ENCODE assay signal across 8 cellular contexts in genomic region chr2:9950521-9951271, GRCh38. TPM values are rescaled to one million over a fixed set of nuclear protein-coding genes. Genes with fewer than 3 reads are reported as not detected.
DNase-seq lines count a peak whose midpoint lies in the region; ATAC-seq and TF ChIP-seq lines count a peak whose summit lies in the region.

No MANE protein-coding gene starts in this region.

- peaks cover 42% of the 10 kb centered on the region for H3K27me3 Mint-ChIP-seq in activated B cell treated with CpG ODN at 0.5 μM for 24 hours
- H3K27me3 Mint-ChIP-seq in naive thymus-derived CD4-positive, alpha-beta T cell, result peaks cover 23 to 80% (median 43%) of the 10 kb centered on the region in 5 donors

- no peaks in the 10 kb centered on the region for H3K36me3 ChIP-seq in endocrine pancreas (ENCODE audit: control insufficient read depth, insufficient read depth, low read length)
- H3K36me3 ChIP-seq in naive thymus-derived CD4-positive, alpha-beta T cell (ENCODE audit: control insufficient read depth in 2 of 3, insufficient read depth in 3 of 3, low read length in 3 of 3), result no peaks in the 10 kb centered on the region
- H3K36me3 ChIP-seq in upper lobe of left lung, result no peaks in the 10 kb centered on the region

- H3K9ac ChIP-seq in endocrine pancreas (ENCODE audit: control insufficient read depth, insufficient read depth, low read length), result peak overlapping the region; percentile 76

- peaks cover 14% of the 10 kb centered on the region for H3K4me1 Mint-ChIP-seq in activated B cell treated with CpG ODN at 0.5 μM for 24 hours
- peaks cover 0 to 13% (median 8%) of the 10 kb centered on the region in 7 donors for H3K4me1 Mint-ChIP-seq in naive thymus-derived CD4-positive, alpha-beta T cell

- 19 to 23% methylated on average over 19 to 28 of the region's 76 CpGs for WGBS in upper lobe of left lung, 2 donors

- DNase-seq in EL, result peak; percentile 45
- no peak for DNase-seq in activated B cell treated with CpG ODN at 0.5 μM for 24 hours
- peak in 4 of 9 donors; percentile 4 to 53 (median 26) for DNase-seq in naive thymus-derived CD4-positive, alpha-beta T cell
- peak; percentile 50 to 91 for DNase-seq in upper lobe of left lung
- no peak for DNase-seq in Ammon's horn (ENCODE audit: low spot score)

- CTCF ChIA-PET in activated B cell treated with CpG ODN at 0.5 μM for 24 hours (lab: Charles Lee), result interaction anchor here (3.1 kb wide), 1 partner anchor 34 kb away, joined by 10 read pairs; no protein-coding TSS in a partner anchor
- CTCF ChIA-PET in naive thymus-derived CD4-positive, alpha-beta T cell (lab: Charles Lee), result interaction anchor here (0.6 kb wide), 1 partner anchor 734 kb away, joined by 3 read pairs; no protein-coding TSS in a partner anchor

- no peak overlapping the region for H3K4me3 ChIP-seq in endocrine pancreas (ENCODE audit: control insufficient read depth, insufficient read depth, low read length)
- peak overlapping the region; percentile 57 for H3K4me3 ChIP-seq in naive thymus-derived CD4-positive, alpha-beta T cell (ENCODE audit: low read length)
- peak overlapping the region; percentile 18 to 85 (median 82) for H3K4me3 ChIP-seq in upper lobe of left lung

- H3K27ac ChIP-seq in naive thymus-derived CD4-positive, alpha-beta T cell (ENCODE audit: low read depth, low read length), result peak overlapping the region; percentile 63
- peak overlapping the region; percentile 70 to 91 (median 76) for H3K27ac ChIP-seq in upper lobe of left lung

- no peak for TF ChIP-seq EP300 in upper lobe of left lung (IDR thresholded peaks at IDR 0.05)

- no peaks in the 10 kb centered on the region for H3K9me3 ChIP-seq in endocrine pancreas (ENCODE audit: control insufficient read depth, low read length)
- H3K9me3 ChIP-seq in naive thymus-derived CD4-positive, alpha-beta T cell (ENCODE audit: control insufficient read depth in 2 of 3, low read length in 3 of 3), result no peaks in the 10 kb centered on the region
- no peaks in the 10 kb centered on the region for H3K9me3 ChIP-seq in upper lobe of left lung

- TF ChIP-seq CTCF in activated B cell treated with CpG ODN at 0.5 μM for 24 hours (IDR thresholded peaks at IDR 0.05) (no peak), upper lobe of left lung (IDR thresholded peaks at IDR 0.05) (peak in 2 of 6 experiments; percentile 27 to 29)

- H3K4me1 ChIP-seq in endocrine pancreas (ENCODE audit: control insufficient read depth, insufficient read depth, low read length), result no peaks in the 10 kb centered on the region
- H3K4me1 ChIP-seq in naive thymus-derived CD4-positive, alpha-beta T cell (ENCODE audit: control insufficient read depth in 2 of 2, insufficient read depth in 2 of 2, low read length in 2 of 2), result no peaks in the 10 kb centered on the region
- H3K4me1 ChIP-seq in upper lobe of left lung, result peaks cover 2 to 32% (median 11%) of the 10 kb centered on the region in 4 donors

- no peaks in the 10 kb centered on the region for H3K36me3 Mint-ChIP-seq in activated B cell treated with CpG ODN at 0.5 μM for 24 hours (ENCODE audit: low read depth)
- H3K36me3 Mint-ChIP-seq in naive thymus-derived CD4-positive, alpha-beta T cell, result no peaks in the 10 kb centered on the region

- H3K27ac Mint-ChIP-seq in activated B cell treated with CpG ODN at 0.5 μM for 24 hours, result peak overlapping the region; percentile 65
- peak overlapping the region in 7 of 9 donors; percentile 5 to 77 (median 42) for H3K27ac Mint-ChIP-seq in naive thymus-derived CD4-positive, alpha-beta T cell

- POLR2A ChIA-PET in activated B cell treated with CpG ODN at 0.5 μM for 24 hours (lab: Charles Lee), result no interaction called here
- POLR2A ChIA-PET in naive thymus-derived CD4-positive, alpha-beta T cell (lab: Charles Lee), result no interaction called here

- ATAC-seq in GM19452 (IDR thresholded peaks at IDR 0.05; ENCODE audit: unreplicated experiment) (peak; percentile 32), HG03571 (IDR thresholded peaks at IDR 0.05; ENCODE audit: unreplicated experiment) (peak; percentile 37), activated B cell treated with CpG ODN at 0.5 μM for 24 hours (ENCODE audit: low read depth) (peak; percentile 40), upper lobe of left lung (ENCODE audit: low FRiP score in 2 of 2) (peak in 1 of 2 donors; percentile 38)
- ATAC-seq in naive thymus-derived CD4-positive, alpha-beta T cell, result peak; percentile 55

- intact Hi-C loops in activated B cell treated with CpG ODN at 0.5 μM for 24 hours (cut with micrococcal nuclease), result loop anchor here (1.0 to 5.0 kb wide), 8 partner anchors 17 to 862 kb away; partner anchors contain the start of genes ADAM17, HPCAL1, KLF11 and ODC1
- intact Hi-C loops in naive thymus-derived CD4-positive, alpha-beta T cell (cut with micrococcal nuclease), result loop anchor here (1.0 to 10.0 kb wide), 11 partner anchors 34 to 1394 kb away; partner anchors contain the start of genes ODC1 (in 2 of the 2), ADAM17 (in 1 of the 2), HPCAL1 (in 1 of the 2) and ROCK2 (in 1 of the 2)

- no peak for TF ChIP-seq POLR2A in upper lobe of left lung (IDR thresholded peaks at IDR 0.05)

- no peaks in the 10 kb centered on the region for H3K9me3 Mint-ChIP-seq in activated B cell treated with CpG ODN at 0.5 μM for 24 hours
- no peaks in the 10 kb centered on the region for H3K9me3 Mint-ChIP-seq in naive thymus-derived CD4-positive, alpha-beta T cell

- H3K27me3 ChIP-seq in endocrine pancreas (ENCODE audit: control insufficient read depth, insufficient read depth, low read length) (no peaks in the 10 kb centered on the region), upper lobe of left lung (peaks cover 0 to 5% (median 1%) of the 10 kb centered on the region in 4 donors)
- no peaks in the 10 kb centered on the region for H3K27me3 ChIP-seq in naive thymus-derived CD4-positive, alpha-beta T cell (ENCODE audit: control insufficient read depth in 2 of 2, insufficient read depth in 2 of 2, low read length in 2 of 2)

- H3K4me3 Mint-ChIP-seq in activated B cell treated with CpG ODN at 0.5 μM for 24 hours, result peak overlapping the region; percentile 84
- H3K4me3 Mint-ChIP-seq in naive thymus-derived CD4-positive, alpha-beta T cell, result peak overlapping the region; percentile 66 to 90 (median 86)

RNA-seq across cellular contexts. Expression of gene GRHL1, which starts 0.8 kb away (rescaled TPM):
- total RNA-seq in activated B cell treated with CpG ODN at 0.5 μM for 24 hours (0.39 and 0.95 TPM in 2 replicates), upper lobe of left lung (10 to 100 TPM in 3 of 6 donors, 1 to 10 TPM in 3; 4.3 to 18.0 (median 10.1) TPM)
- total RNA-seq in naive thymus-derived CD4-positive, alpha-beta T cell, result 1 to 10 TPM in 1 of 5 experiments, under 1 TPM in 4; 0.19 to 1.3 (median 0.56) TPM
- under 1 TPM in 1 of 2 donors, not detected in 1; 0.33 TPM for polyA plus RNA-seq in naive thymus-derived CD4-positive, alpha-beta T cell

Comparison
In these comparisons a context has a peak if more than half of its experiments do, and no peak if none do; other contexts are left out.
1. DNase-seq: peak in EL (single experiment) and upper lobe of left lung (2 of 2); none in activated B cell treated with CpG ODN at 0.5 μM for 24 hours (single experiment) and Ammon's horn (single experiment).